In the genomic region with DNA sequence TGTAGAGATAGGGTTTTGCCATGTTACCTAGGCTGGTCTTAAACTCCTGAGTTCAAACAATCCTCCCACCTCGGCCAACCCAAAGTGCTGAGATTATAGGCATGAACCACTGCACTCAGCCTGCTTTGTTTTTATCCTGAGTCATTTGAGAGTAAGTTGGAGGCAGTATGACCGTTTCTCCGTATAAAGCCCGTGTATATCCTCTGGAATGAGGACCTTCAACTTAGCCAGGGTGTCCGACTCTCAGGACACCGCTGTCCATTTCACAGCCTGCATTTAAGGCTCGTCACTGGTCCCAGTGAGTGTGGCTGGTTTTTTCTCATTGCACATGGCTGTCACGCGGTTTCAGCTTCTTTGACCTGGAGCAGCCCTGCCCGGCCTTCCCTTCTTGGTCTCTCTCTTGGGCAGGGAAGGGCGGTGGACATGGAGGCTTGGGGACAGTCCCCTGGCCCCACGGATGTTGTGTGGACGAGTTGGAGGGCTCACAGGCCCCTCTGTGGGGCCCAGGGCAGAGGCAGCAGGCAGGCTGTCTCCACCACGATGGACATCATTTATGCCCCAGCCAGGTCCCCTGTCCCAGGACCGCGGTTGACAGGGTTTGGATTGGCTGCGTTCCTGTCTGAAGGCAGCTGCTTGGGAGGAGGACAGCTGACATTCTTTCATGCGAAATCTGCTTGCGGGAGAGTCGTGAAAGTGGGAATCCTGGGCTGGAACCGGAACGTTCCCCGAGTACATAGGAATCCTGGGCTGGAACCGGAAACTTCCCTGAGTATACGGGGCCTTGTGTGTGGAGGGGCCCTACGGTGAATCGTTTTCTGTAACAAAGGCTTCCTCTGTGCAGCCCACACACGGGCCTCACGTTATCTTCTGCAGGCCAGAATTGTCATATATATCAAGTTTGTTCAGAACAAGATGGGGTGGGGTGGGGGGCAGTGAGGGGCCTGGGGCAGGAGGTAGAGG, we compare ENCODE assay signal across 1 cellular context.
TF ChIP-seq lines count a peak whose summit lies in the region.

No MANE protein-coding gene starts in this region.

TF ChIP-seq in GM23338, 12 proteins besides CTCF, POLR2A, EP300 and RAD21 (continued from another document):
- TF ChIP-seq, protein P1, sequence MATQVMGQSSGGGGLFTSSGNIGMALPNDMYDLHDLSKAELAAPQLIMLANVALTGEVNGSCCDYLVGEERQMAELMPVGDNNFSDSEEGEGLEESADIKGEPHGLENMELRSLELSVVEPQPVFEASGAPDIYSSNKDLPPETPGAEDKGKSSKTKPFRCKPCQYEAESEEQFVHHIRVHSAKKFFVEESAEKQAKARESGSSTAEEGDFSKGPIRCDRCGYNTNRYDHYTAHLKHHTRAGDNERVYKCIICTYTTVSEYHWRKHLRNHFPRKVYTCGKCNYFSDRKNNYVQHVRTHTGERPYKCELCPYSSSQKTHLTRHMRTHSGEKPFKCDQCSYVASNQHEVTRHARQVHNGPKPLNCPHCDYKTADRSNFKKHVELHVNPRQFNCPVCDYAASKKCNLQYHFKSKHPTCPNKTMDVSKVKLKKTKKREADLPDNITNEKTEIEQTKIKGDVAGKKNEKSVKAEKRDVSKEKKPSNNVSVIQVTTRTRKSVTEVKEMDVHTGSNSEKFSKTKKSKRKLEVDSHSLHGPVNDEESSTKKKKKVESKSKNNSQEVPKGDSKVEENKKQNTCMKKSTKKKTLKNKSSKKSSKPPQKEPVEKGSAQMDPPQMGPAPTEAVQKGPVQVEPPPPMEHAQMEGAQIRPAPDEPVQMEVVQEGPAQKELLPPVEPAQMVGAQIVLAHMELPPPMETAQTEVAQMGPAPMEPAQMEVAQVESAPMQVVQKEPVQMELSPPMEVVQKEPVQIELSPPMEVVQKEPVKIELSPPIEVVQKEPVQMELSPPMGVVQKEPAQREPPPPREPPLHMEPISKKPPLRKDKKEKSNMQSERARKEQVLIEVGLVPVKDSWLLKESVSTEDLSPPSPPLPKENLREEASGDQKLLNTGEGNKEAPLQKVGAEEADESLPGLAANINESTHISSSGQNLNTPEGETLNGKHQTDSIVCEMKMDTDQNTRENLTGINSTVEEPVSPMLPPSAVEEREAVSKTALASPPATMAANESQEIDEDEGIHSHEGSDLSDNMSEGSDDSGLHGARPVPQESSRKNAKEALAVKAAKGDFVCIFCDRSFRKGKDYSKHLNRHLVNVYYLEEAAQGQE (IDR thresholded peaks at IDR 0.05; ENCODE audit: unreplicated experiment): no peak
TF ChIP-seq in GM23338: peak in this region for 0.
